ENCODE assay signal across 9 cellular contexts in genomic region chr18:58263055-58263732, GRCh38.
DNase-seq lines count a peak whose midpoint lies in the region; TF ChIP-seq lines count a peak whose summit lies in the region.
"Had no signal": no experiment of that assay in that cellular context is flagged by ENCODE, and none has a peak within 500 bp of the region (broad histone marks: within the 10 kb centered on the region; RNA-seq: fewer than 3 reads in every experiment).

No MANE protein-coding gene starts in this region.

- H3K4me1 ChIP-seq in stomach = peaks cover 16 to 70% (median 50%) of the 10 kb centered on the region in 4 donors

- TF ChIP-seq EP300 in stomach (IDR thresholded peaks at IDR 0.05) = no peak

- H3K9me3 ChIP-seq in stomach = no peaks in the 10 kb centered on the region

- H3K36me3 ChIP-seq in stomach = no peaks in the 10 kb centered on the region

- H3K27ac ChIP-seq in stomach = peak overlapping the region; percentile 60 to 93 (median 79)

- peak; percentile 8 for DNase-seq in SIG-M5 treated with dmso at 0.1 percent for 504 hours (lab: John Stamatoyannopoulos, UW; ENCODE audit: unreplicated experiment)
- no peak for DNase-seq in SIG-M5 (lab: John Stamatoyannopoulos, UW)
- DNase-seq in amniotic epithelial cell (ENCODE audit: low read depth) = peak; percentile 63
- DNase-seq in islet precursor cell = peak; percentile 73
- DNase-seq in stomach = no peak
- DNase-seq in NCI-H2196 treated with DMSO at 0.1 percent for 48 hours (lab: John Stamatoyannopoulos, UW; ENCODE audit: unreplicated experiment) = no peak
- DNase-seq in NCI-H2029 treated with DMSO at 0.1 percent for 48 hours (lab: John Stamatoyannopoulos, UW) = no peak
- no peak for DNase-seq in stimulated activated CD4-positive, alpha-beta T cell treated with anti-CD3 and anti-CD28 coated beads, Interleukin-1b, Interleukin-23, amount 100 ng/mL, for 48 hours
- DNase-seq: foreskin melanocyte had no signal

- WGBS in stomach, 5 donors = 17 to 43% (median 22%) methylated on average over 7 of the region's 7 CpGs

- H3K4me3 ChIP-seq in stomach = no peak overlapping the region

- TF ChIP-seq CTCF in stomach (IDR thresholded peaks at IDR 0.05) = no peak

- TF ChIP-seq POLR2A in stomach (IDR thresholded peaks at IDR 0.05) = no peak

- intact Hi-C loops in stomach (cut with DNase I; ENCODE audit: low total_unique reads) = no loop called here

- H3K27me3 ChIP-seq in stomach = no peaks in the 10 kb centered on the region

Comparison
In these comparisons a context has a peak if more than half of its experiments do, and no peak if none do; other contexts are left out.
1. DNase-seq: peak in SIG-M5 treated with dmso at 0.1 percent for 504 hours (single experiment), amniotic epithelial cell (single experiment) and islet precursor cell (single experiment); none in SIG-M5 (single experiment), stomach (single experiment), NCI-H2196 treated with DMSO at 0.1 percent for 48 hours (single experiment), NCI-H2029 treated with DMSO at 0.1 percent for 48 hours (single experiment) and stimulated activated CD4-positive, alpha-beta T cell treated with anti-CD3 and anti-CD28 coated beads, Interleukin-1b, Interleukin-23, amount 100 ng/mL, for 48 hours (single experiment).